Comparison of ENCODE assay signal across 8 cellular contexts in genomic region chr2:84459944-84460429, GRCh38. TPM values are rescaled to one million over a fixed set of nuclear protein-coding genes. Genes with fewer than 3 reads are reported as not detected.
DNase-seq lines count a peak whose midpoint lies in the region; ATAC-seq, FAIRE-seq and TF ChIP-seq lines count a peak whose summit lies in the region.

No MANE protein-coding gene starts in this region.

- WGBS in suprapubic skin = 18% methylated on average over 4 of the region's 4 CpGs

- H3K27ac ChIP-seq in iPS-18a (ENCODE audit: low read length) (no peak overlapping the region), suprapubic skin (no peak overlapping the region)

- peak overlapping the region; percentile 95 for H3K27ac Mint-ChIP-seq in activated CD4-positive, alpha-beta T cell treated with anti-CD3 and anti-CD28 coated beads, Interleukin-2, amount 10 ng/mL, durations not matched to agents 7 days and 5 days

- CTCF ChIA-PET in activated CD4-positive, alpha-beta T cell treated with anti-CD3 and anti-CD28 coated beads, Interleukin-2, amount 10 ng/mL, durations not matched to agents 7 days and 5 days (lab: Charles Lee) = interaction anchor here (1.0 to 2.2 kb wide), 5 partner anchors 9 to 466 kb away, joined by 3 to 10 read pairs (median 4); no protein-coding TSS in a partner anchor

- TF ChIP-seq CTCF in WI38 (IDR thresholded peaks at IDR 0.05; ENCODE audit: low read depth, low read length) = no peak
- no peak for TF ChIP-seq CTCF in suprapubic skin (IDR thresholded peaks at IDR 0.05)
- TF ChIP-seq CTCF in D721Med (IDR thresholded peaks at IDR 0.05; ENCODE audit: insufficient read depth, missing control alignments) = no peak

- no peak for TF ChIP-seq POLR2A in suprapubic skin (IDR thresholded peaks at IDR 0.05)

- ATAC-seq in HG03175 (IDR thresholded peaks at IDR 0.05; ENCODE audit: unreplicated experiment) (no peak), HG02678 (IDR thresholded peaks at IDR 0.05; ENCODE audit: unreplicated experiment) (no peak)

- FAIRE-seq in D721Med (lab: Jason Lieb, UNC) = no peak

- POLR2A ChIA-PET in activated CD4-positive, alpha-beta T cell treated with anti-CD3 and anti-CD28 coated beads, Interleukin-2, amount 10 ng/mL, durations not matched to agents 7 days and 5 days (lab: Charles Lee) = no interaction called here

- H3K9me3 ChIP-seq in iPS-18a (ENCODE audit: control insufficient read depth, low read depth, low read length) (no peaks in the 10 kb centered on the region), suprapubic skin (no peaks in the 10 kb centered on the region)

- H3K4me1 ChIP-seq in iPS-18a (ENCODE audit: control insufficient read depth, low read depth, low read length) = peaks cover 7% of the 10 kb centered on the region
- peaks cover 25% of the 10 kb centered on the region for H3K4me1 ChIP-seq in suprapubic skin

- no peaks in the 10 kb centered on the region for H3K27me3 Mint-ChIP-seq in activated CD4-positive, alpha-beta T cell treated with anti-CD3 and anti-CD28 coated beads, Interleukin-2, amount 10 ng/mL, durations not matched to agents 7 days and 5 days

- H3K4me3 Mint-ChIP-seq in activated CD4-positive, alpha-beta T cell treated with anti-CD3 and anti-CD28 coated beads, Interleukin-2, amount 10 ng/mL, durations not matched to agents 7 days and 5 days = peak overlapping the region; percentile 83

- H3K27me3 ChIP-seq in iPS-18a (ENCODE audit: control insufficient read depth, insufficient read depth, low read length) (no peaks in the 10 kb centered on the region), suprapubic skin (no peaks in the 10 kb centered on the region)

- DNase-seq in activated CD4-positive, alpha-beta T cell treated with anti-CD3 and anti-CD28 coated beads, Interleukin-2, amount 10 ng/mL, durations not matched to agents 7 days and 5 days = no peak
- no peak for DNase-seq in activated CD4-positive, alpha-beta T cell treated with anti-CD3 and anti-CD28 coated beads for 4 hours
- DNase-seq in suprapubic skin (ENCODE audit: low spot score in 2 of 2) = no peak
- no peak for DNase-seq in D721Med (ENCODE audit: insufficient read length, low spot score)

- H3K36me3 Mint-ChIP-seq in activated CD4-positive, alpha-beta T cell treated with anti-CD3 and anti-CD28 coated beads, Interleukin-2, amount 10 ng/mL, durations not matched to agents 7 days and 5 days (ENCODE audit: low read depth) = peaks cover 3% of the 10 kb centered on the region

- H3K4me3 ChIP-seq in WI38 (ENCODE audit: low read depth, low read length) (peak overlapping the region; percentile 80), iPS-18a (ENCODE audit: low read length) (peak overlapping the region; percentile 93), suprapubic skin (peak overlapping the region; percentile 85)

- H3K4me1 Mint-ChIP-seq in activated CD4-positive, alpha-beta T cell treated with anti-CD3 and anti-CD28 coated beads, Interleukin-2, amount 10 ng/mL, durations not matched to agents 7 days and 5 days = peaks cover 44% of the 10 kb centered on the region

- H3K36me3 ChIP-seq in iPS-18a (ENCODE audit: control insufficient read depth, low read depth, low read length) (no peaks in the 10 kb centered on the region), suprapubic skin (no peaks in the 10 kb centered on the region)

- no peak for TF ChIP-seq EP300 in suprapubic skin (IDR thresholded peaks at IDR 0.05)

- peak overlapping the region; percentile 56 for H3K9ac ChIP-seq in iPS-18a (ENCODE audit: low read length)

- H3K9me3 Mint-ChIP-seq in activated CD4-positive, alpha-beta T cell treated with anti-CD3 and anti-CD28 coated beads, Interleukin-2, amount 10 ng/mL, durations not matched to agents 7 days and 5 days = peaks cover 2% of the 10 kb centered on the region

RNA-seq across cellular contexts. Expression of gene SUCLG1, which starts 0.9 kb away (rescaled TPM):
- 10 to 100 TPM; 73.4 to 79.7 TPM for total RNA-seq in activated CD4-positive, alpha-beta T cell treated with anti-CD3 and anti-CD28 coated beads, Interleukin-2, amount 10 ng/mL, durations not matched to agents 7 days and 5 days
- total RNA-seq in suprapubic skin = 10 to 100 TPM; 39.7 to 86.2 (median 71.5) TPM

RNA-seq across cellular contexts. Expression of gene DNAH6, which starts 56.3 kb away (rescaled TPM):
- total RNA-seq in activated CD4-positive, alpha-beta T cell treated with anti-CD3 and anti-CD28 coated beads, Interleukin-2, amount 10 ng/mL, durations not matched to agents 7 days and 5 days = under 1 TPM; 0.60 to 1.00 TPM
- 1 to 10 TPM in 1 of 4 donors, under 1 TPM in 3; 0.16 to 1.2 (median 0.47) TPM for total RNA-seq in suprapubic skin
